In genomic region chr4:33381806-33382205, GRCh38 we compare ENCODE assay signal across 23 cellular contexts.
DNase-seq lines count a peak whose midpoint lies in the region; ATAC-seq and TF ChIP-seq lines count a peak whose summit lies in the region.
"Had no signal": no experiment of that assay in that cellular context is flagged by ENCODE, and none has a peak within 500 bp of the region (broad histone marks: within the 10 kb centered on the region; RNA-seq: fewer than 3 reads in every experiment).

No MANE protein-coding gene starts in this region.

- H3K27me3 Mint-ChIP-seq in activated T-cell treated with anti-CD3 and anti-CD28 coated beads, Interleukin-2, amount 50 U/mL, for 4 hours (ENCODE audit: low read depth), result no peaks in the 10 kb centered on the region
- H3K27me3 Mint-ChIP-seq: activated B cell treated with CpG ODN at 0.5 μM for 24 hours; activated CD4-positive, alpha-beta memory T cell treated with anti-CD3 and anti-CD28 coated beads, Interleukin-2, amount 10 ng/mL, durations not matched to agents 7 days and 5 days had no signal

- peaks cover 30% of the 10 kb centered on the region for H3K9me3 Mint-ChIP-seq in activated T-cell treated with anti-CD3 and anti-CD28 coated beads, Interleukin-2, amount 50 U/mL, for 4 hours

- no peaks in the 10 kb centered on the region for H3K27me3 ChIP-seq in lower lobe of right lung (ENCODE audit: low read depth)
- H3K27me3 ChIP-seq: tibial artery had no signal

- H3K36me3 Mint-ChIP-seq in activated T-cell treated with anti-CD3 and anti-CD28 coated beads, Interleukin-2, amount 50 U/mL, for 4 hours (ENCODE audit: insufficient read depth), result no peaks in the 10 kb centered on the region

- no peaks in the 10 kb centered on the region for H3K4me1 Mint-ChIP-seq in activated T-cell treated with anti-CD3 and anti-CD28 coated beads, Interleukin-2, amount 50 U/mL, for 4 hours (ENCODE audit: low read depth)
- H3K4me1 Mint-ChIP-seq: activated B cell treated with CpG ODN at 0.5 μM for 24 hours; activated CD4-positive, alpha-beta memory T cell treated with anti-CD3 and anti-CD28 coated beads, Interleukin-2, amount 10 ng/mL, durations not matched to agents 7 days and 5 days had no signal

- no peak overlapping the region for H3K4me3 Mint-ChIP-seq in activated T-cell treated with anti-CD3 and anti-CD28 coated beads, Interleukin-2, amount 50 U/mL, for 4 hours
- H3K4me3 Mint-ChIP-seq: activated B cell treated with CpG ODN at 0.5 μM for 24 hours; activated CD4-positive, alpha-beta memory T cell treated with anti-CD3 and anti-CD28 coated beads, Interleukin-2, amount 10 ng/mL, durations not matched to agents 7 days and 5 days; HFFc6 had no signal

- no peak for TF ChIP-seq CTCF in lower lobe of right lung (IDR thresholded peaks at IDR 0.05)

- ATAC-seq in lower lobe of right lung (peak; percentile 21 to 85), GM21447 (IDR thresholded peaks at IDR 0.05; ENCODE audit: unreplicated experiment) (no peak)
- ATAC-seq in activated T-cell treated with anti-CD3 and anti-CD28 coated beads, Interleukin-2, amount 50 U/mL, for 4 hours, result no peak

- H3K36me3 ChIP-seq in lower lobe of right lung, result no peaks in the 10 kb centered on the region
- H3K36me3 ChIP-seq: tibial artery had no signal

- H3K27ac ChIP-seq in lower lobe of right lung, result no peak overlapping the region
- H3K27ac ChIP-seq: skin epidermis, tibial artery had no signal

- H3K4me1 ChIP-seq in lower lobe of right lung, result no peaks in the 10 kb centered on the region
- H3K4me1 ChIP-seq: tibial artery had no signal

- DNase-seq in EL (peak; percentile 4), NCI-H1092 (lab: John Stamatoyannopoulos, UW) (peak; percentile 13), NCI-H69 (lab: John Stamatoyannopoulos, UW) (peak; percentile 92), lower lobe of right lung (no peak), DMS153 treated with DMSO at 0.1 percent for 48 hours (lab: John Stamatoyannopoulos, UW; ENCODE audit: unreplicated experiment) (no peak)
- no peak for DNase-seq in activated T-cell treated with anti-CD3 and anti-CD28 coated beads, Interleukin-2, amount 50 U/mL, for 4 hours
- DNase-seq: activated B cell treated with CpG ODN at 0.5 μM for 24 hours; activated CD4-positive, alpha-beta memory T cell treated with anti-CD3 and anti-CD28 coated beads, Interleukin-2, amount 10 ng/mL, durations not matched to agents 7 days and 5 days; activated naive CD4-positive, alpha-beta T cell; AML-193; amniotic stem cell; dermis blood vessel endothelial cell; HFFc6; hypothalamus; islet precursor cell; RPMI8226; stimulated activated CD4-positive, alpha-beta T cell treated with anti-CD3 and anti-CD28 coated beads, Interleukin-2, amount 100 ng/mL, for 24 hours; stimulated activated naive CD4-positive, alpha-beta T cell treated with Interleukin-2 at 50 U/mL for 16 hours; T-helper 9 cell; tibial artery had no signal

- H3K4me3 ChIP-seq in lower lobe of right lung, result no peak overlapping the region
- H3K4me3 ChIP-seq: lung, skin epidermis, tibial artery had no signal

- intact Hi-C loops in lower lobe of right lung (cut with DNase I), result no loop called here

- peaks cover 8% of the 10 kb centered on the region for H3K9me3 ChIP-seq in lower lobe of right lung

Comparison
In these comparisons a context has a peak if more than half of its experiments do, and no peak if none do; other contexts are left out.
1. DNase-seq: peak in EL (single experiment), NCI-H1092 (single experiment) and NCI-H69 (single experiment); none in lower lobe of right lung (single experiment), activated T-cell treated with anti-CD3 and anti-CD28 coated beads, Interleukin-2, amount 50 U/mL, for 4 hours (single experiment) and DMS153 treated with DMSO at 0.1 percent for 48 hours (single experiment).
2. ATAC-seq: peak in lower lobe of right lung (2 of 2); none in GM21447 (single experiment) and activated T-cell treated with anti-CD3 and anti-CD28 coated beads, Interleukin-2, amount 50 U/mL, for 4 hours (0 of 2).